23 cellular contexts compared by ENCODE assay signal in genomic region chr3:140443073-140443472, GRCh38.
"Had no signal": no experiment of that assay in that cellular context is flagged by ENCODE, and none has a peak within 500 bp of the region (broad histone marks: within the 10 kb centered on the region; RNA-seq: fewer than 3 reads in every experiment).

No MANE protein-coding gene starts in this region.

- DNase-seq: kidney glomerular epithelial cell; left cardiac atrium; left lung; naive B cell; natural killer cell; ovary; sigmoid colon; small intestine; spleen; stimulated activated CD4-positive, alpha-beta T cell treated with anti-CD3 and anti-CD28 coated beads, Interleukin-4, amount 100 ng/mL, for 24 hours; stimulated activated naive CD4-positive, alpha-beta T cell; tibial artery; trophoblast cell; upper lobe of right lung had no signal

- H3K4me3 ChIP-seq: hepatocyte, left lung, lung, ovary, right atrium auricular region, sigmoid colon, spleen, suprapubic skin, thoracic aorta, tibial artery, upper lobe of right lung had no signal

- H3K4me1 Mint-ChIP-seq: mesothelial cell of epicardium; naive B cell; stimulated activated effector memory CD8-positive, alpha-beta T cell treated with anti-CD3 and anti-CD28 coated beads, Interleukin-12 subunit alpha, Interleukin-12 subunit beta, amount 100 ng/mL, for 72 hours had no signal

- H3K36me3 Mint-ChIP-seq: mesothelial cell of epicardium; naive B cell; natural killer cell; stimulated activated effector memory CD8-positive, alpha-beta T cell treated with anti-CD3 and anti-CD28 coated beads, Interleukin-12 subunit alpha, Interleukin-12 subunit beta, amount 100 ng/mL, for 72 hours had no signal

- H3K4me3 Mint-ChIP-seq: mesothelial cell of epicardium; naive B cell; natural killer cell; stimulated activated effector memory CD8-positive, alpha-beta T cell treated with anti-CD3 and anti-CD28 coated beads, Interleukin-12 subunit alpha, Interleukin-12 subunit beta, amount 100 ng/mL, for 72 hours; stimulated activated naive CD8-positive, alpha-beta T cell treated with anti-CD3 and anti-CD28 coated beads, Interleukin-15, Interleukin-2, amounts not matched to agents 100 ng/mL and 50 ng/mL, for 24 hours had no signal

- H3K27me3 ChIP-seq: hepatocyte, left lung, ovary, right atrium auricular region, sigmoid colon, spleen, suprapubic skin, tibial artery, upper lobe of right lung had no signal

- H3K27ac Mint-ChIP-seq: natural killer cell; progenitor cell of endocrine pancreas; stimulated activated effector memory CD8-positive, alpha-beta T cell treated with anti-CD3 and anti-CD28 coated beads, Interleukin-12 subunit alpha, Interleukin-12 subunit beta, amount 100 ng/mL, for 72 hours; stimulated activated naive CD8-positive, alpha-beta T cell treated with anti-CD3 and anti-CD28 coated beads, Interleukin-15, Interleukin-2, amounts not matched to agents 100 ng/mL and 50 ng/mL, for 24 hours had no signal

- H3K9me3 Mint-ChIP-seq: mesothelial cell of epicardium; naive B cell; natural killer cell; stimulated activated effector memory CD8-positive, alpha-beta T cell treated with anti-CD3 and anti-CD28 coated beads, Interleukin-12 subunit alpha, Interleukin-12 subunit beta, amount 100 ng/mL, for 72 hours; stimulated activated naive CD8-positive, alpha-beta T cell treated with anti-CD3 and anti-CD28 coated beads, Interleukin-15, Interleukin-2, amounts not matched to agents 100 ng/mL and 50 ng/mL, for 24 hours had no signal

- H3K4me1 ChIP-seq: left lung, sigmoid colon, spleen, suprapubic skin, upper lobe of right lung had no signal

- H3K27ac ChIP-seq: hepatocyte, left lung, ovary, right atrium auricular region, sigmoid colon, spleen, suprapubic skin, thoracic aorta, tibial artery, upper lobe of right lung had no signal

- H3K36me3 ChIP-seq: left lung, ovary, right atrium auricular region, sigmoid colon, spleen, suprapubic skin, thoracic aorta, tibial artery, upper lobe of right lung had no signal

- H3K9me3 ChIP-seq: left lung, ovary, right atrium auricular region, sigmoid colon, spleen, suprapubic skin, thoracic aorta, tibial artery, upper lobe of right lung had no signal
